Comparison of ENCODE assay signal across 33 cellular contexts in genomic region chr19:3441986-3442329, GRCh38. TPM values are rescaled to one million over a fixed set of nuclear protein-coding genes. Genes with fewer than 3 reads are reported as not detected.
DNase-seq lines count a peak whose midpoint lies in the region; ATAC-seq, FAIRE-seq and TF ChIP-seq lines count a peak whose summit lies in the region.
"Had no signal": no experiment of that assay in that cellular context is flagged by ENCODE, and none has a peak within 500 bp of the region (broad histone marks: within the 10 kb centered on the region; RNA-seq: fewer than 3 reads in every experiment).

No MANE protein-coding gene starts in this region.

- no peak overlapping the region for H3K4me2 ChIP-seq in K562 (ENCODE audit: insufficient read depth, low read length)

- WGBS in heart left ventricle, 4 donors: 72 to 82% (median 77%) methylated on average over 14 of the region's 14 CpGs
- 64% methylated on average over 14 of the region's 14 CpGs for WGBS in right cardiac atrium
- WGBS in K562 (ENCODE audit: insufficient coverage, low coverage, missing lambda C conversion rate): 97% methylated on average over 13 of the region's 14 CpGs
- 66 to 79% (median 67%) methylated on average over 14 of the region's 14 CpGs for WGBS in psoas muscle, 3 donors
- 57 to 60% methylated on average over 14 of the region's 14 CpGs for WGBS in tibial nerve, 2 donors

- TF ChIP-seq RAD21 in K562 (CRISPR knock-in tag; conservative IDR thresholded peaks at IDR 0.05 in 1 of 2, IDR thresholded peaks at IDR 0.05 in 1 of 2): no peak

- no TSS peak for BruUV-seq in K562 (replicated peaks; lab: Mats Ljungman, UMichigan)

- H3K9me1 ChIP-seq in K562 (ENCODE audit: control insufficient read depth, insufficient read depth, low read length): no peaks in the 10 kb centered on the region

- H3K9ac ChIP-seq in K562 (ENCODE audit: insufficient read depth in 1 of 2, low read depth in 2 of 2, low read length in 2 of 2): no peak overlapping the region
- H3K9ac ChIP-seq: GM23248 had no signal

- peaks cover 0 to 61% (median 44%) of the 10 kb centered on the region in 9 donors for H3K36me3 ChIP-seq in heart left ventricle
- peaks cover 84% of the 10 kb centered on the region for H3K36me3 ChIP-seq in K562 (ENCODE audit: control insufficient read depth, insufficient read depth, low read length)
- peaks cover 0 to 68% of the 10 kb centered on the region in 2 donors for H3K36me3 ChIP-seq in psoas muscle (ENCODE audit: insufficient read depth in 1 of 2, low read depth in 1 of 2)
- H3K36me3 ChIP-seq in tibial nerve: peaks cover 0 to 57% (median 0%) of the 10 kb centered on the region in 3 donors

- H3K27me3 ChIP-seq in heart left ventricle (no peaks in the 10 kb centered on the region), right cardiac atrium (ENCODE audit: control insufficient read depth, insufficient read depth) (no peaks in the 10 kb centered on the region), K562 (ENCODE audit: control insufficient read depth in 2 of 2, insufficient read depth in 2 of 2, low read length in 2 of 2) (no peaks in the 10 kb centered on the region), psoas muscle (ENCODE audit: insufficient read depth in 3 of 3, low read length in 2 of 3) (no peaks in the 10 kb centered on the region), tibial nerve (no peaks in the 10 kb centered on the region), foreskin keratinocyte (no peaks in the 10 kb centered on the region)

- no peak for DNase-seq in heart left ventricle
- DNase-seq in right cardiac atrium: no peak
- no peak for DNase-seq in K562 (ENCODE audit: extremely low read depth in 1 of 4, low spot score in 3 of 4)
- no peak for DNase-seq in psoas muscle
- no peak for DNase-seq in tibial nerve (ENCODE audit: low spot score in 2 of 2)
- DNase-seq in foreskin keratinocyte: no peak
- DNase-seq in glomerular visceral epithelial cell (ENCODE audit: extremely low spot score): no peak
- DNase-seq in NK-92 (lab: John Stamatoyannopoulos, UW; ENCODE audit: unreplicated experiment): no peak
- DNase-seq: 8988T; activated CD4-positive, alpha-beta T cell treated with anti-CD3 and anti-CD28 coated beads, Interleukin-2, amount 50 U/mL, for 1 hour; activated CD8-positive, alpha-beta memory T cell treated with anti-CD3 and anti-CD28 coated beads, Interleukin-2, amount 10 ng/mL, durations not matched to agents 7 days and 5 days; activated naive CD4-positive, alpha-beta T cell treated with anti-CD3 and anti-CD28 coated beads, Interleukin-2, amount 50 U/mL, for 16 hours; cortex of kidney; glutamatergic neuron; GM23248; Karpas-422; left colon; MV-4-11; NCI-H1694 treated with DMSO at 0.1 percent for 48 hours; NCI-H2171 treated with DMSO at 0.1 percent for 48 hours; NCI-H526; nucleus accumbens; stimulated activated CD4-positive, alpha-beta T cell treated with anti-CD3 and anti-CD28 coated beads, Interleukin-4, amount 100 ng/mL, for 4 hours; stimulated activated naive CD4-positive, alpha-beta T cell; trophoblast cell had no signal

- H3K4me3 ChIP-seq in heart left ventricle (no peak overlapping the region), right cardiac atrium (ENCODE audit: low read length) (no peak overlapping the region), K562 (no peak overlapping the region), psoas muscle (no peak overlapping the region), tibial nerve (no peak overlapping the region)
- H3K4me3 ChIP-seq: GM23248 had no signal

- peaks cover 5% of the 10 kb centered on the region for H4K20me1 ChIP-seq in K562 (replicated peaks; ENCODE audit: control insufficient read depth, insufficient read depth, low read length)

- FAIRE-seq in K562 (lab: Jason Lieb, UNC): no peak
- FAIRE-seq: HTR-8/SVneo had no signal

- H3K27ac ChIP-seq in heart left ventricle (peak overlapping the region in 7 of 12 donors; percentile 9 to 58 (median 22)), right cardiac atrium (ENCODE audit: low read length) (no peak overlapping the region), K562 (ENCODE audit: extremely low read depth, low read depth, low read length) (no peak overlapping the region), psoas muscle (peak overlapping the region; percentile 71), tibial nerve (peak overlapping the region; percentile 19 to 72 (median 46)), foreskin keratinocyte (no peak overlapping the region)
- H3K27ac ChIP-seq: GM23248 had no signal

- no peak overlapping the region for H2AFZ ChIP-seq in K562 (ENCODE audit: low read depth, low read length)
- H2AFZ ChIP-seq: GM23248 had no signal

- H3K9me3 ChIP-seq in heart left ventricle (no peaks in the 10 kb centered on the region), right cardiac atrium (ENCODE audit: control insufficient read depth, low read length) (no peaks in the 10 kb centered on the region), K562 (replicated peaks; ENCODE audit: control insufficient read depth, insufficient read depth, low read depth, low read length) (no peaks in the 10 kb centered on the region), psoas muscle (no peaks in the 10 kb centered on the region), tibial nerve (no peaks in the 10 kb centered on the region)

- peaks cover 35% of the 10 kb centered on the region for H3K79me2 ChIP-seq in K562 (ENCODE audit: control insufficient read depth, insufficient read depth, low read length)

- TF ChIP-seq EP300 in K562 (IDR thresholded peaks at IDR 0.05; ENCODE audit: low read length) (no peak), tibial nerve (IDR thresholded peaks at IDR 0.05) (no peak)

- intact Hi-C loops in heart left ventricle (cut with DNase I): no loop called here
- intact Hi-C loops in right cardiac atrium (cut with DNase I): no loop called here
- intact Hi-C loops in K562 (cut with micrococcal nuclease): no loop called here
- intact Hi-C loops in psoas muscle (cut with DNase I): no loop called here

- TF ChIP-seq CTCF in heart left ventricle (IDR thresholded peaks at IDR 0.05) (no peak), K562 (IDR thresholded peaks at IDR 0.05 in 2 of 3, conservative IDR thresholded peaks at IDR 0.05 in 1 of 3; ENCODE audit: insufficient read depth in 2 of 3, low read depth in 1 of 3, low read length in 3 of 3) (no peak), psoas muscle (IDR thresholded peaks at IDR 0.05) (no peak), tibial nerve (IDR thresholded peaks at IDR 0.05) (no peak), foreskin keratinocyte (conservative IDR thresholded peaks at IDR 0.05) (no peak)

- in situ Hi-C loops in K562 (cut with MboI): no loop called here

- ATAC-seq in heart left ventricle: no peak
- no peak for ATAC-seq in right cardiac atrium
- no peak for ATAC-seq in K562
- peak; percentile 2 to 11 (median 6) for ATAC-seq in psoas muscle
- no peak for ATAC-seq in foreskin keratinocyte
- ATAC-seq: activated CD8-positive, alpha-beta memory T cell treated with anti-CD3 and anti-CD28 coated beads, Interleukin-2, amount 10 ng/mL, durations not matched to agents 7 days and 5 days; left colon had no signal

- H3K4me1 ChIP-seq in heart left ventricle: peaks cover 9 to 47% (median 32%) of the 10 kb centered on the region in 12 donors
- H3K4me1 ChIP-seq in right cardiac atrium (ENCODE audit: control insufficient read depth, insufficient read depth, low read length): peaks cover 12% of the 10 kb centered on the region
- peaks cover 0 to 18% of the 10 kb centered on the region in 2 experiments; a peak in 2 of 5 replicates for H3K4me1 ChIP-seq in K562 (replicated peaks in 1 of 2; ENCODE audit: control insufficient read depth in 2 of 2, insufficient read depth in 2 of 2, low read length in 2 of 2)
- H3K4me1 ChIP-seq in psoas muscle: peaks cover 55% of the 10 kb centered on the region
- H3K4me1 ChIP-seq in tibial nerve: peaks cover 0 to 60% (median 20%) of the 10 kb centered on the region in 4 donors
- H3K4me1 ChIP-seq in foreskin keratinocyte: no peaks in the 10 kb centered on the region

- POLR2A ChIA-PET in K562 (lab: Yijun Ruan, JAX): interaction anchor here (0.9 kb wide), 1 partner anchor 65 kb away, joined by 3 read pairs; no protein-coding TSS in a partner anchor

- TF ChIP-seq POLR2A in heart left ventricle (IDR thresholded peaks at IDR 0.05): no peak
- TF ChIP-seq POLR2A in K562 (conservative IDR thresholded peaks at IDR 0.05): no peak
- TF ChIP-seq POLR2A in tibial nerve (IDR thresholded peaks at IDR 0.05): no peak

- CTCF ChIA-PET in K562 (lab: Yijun Ruan, JAX; ENCODE audit: low intra/inter-chr PET ratio): interaction anchor here (1.0 kb wide), 1 partner anchor 115 kb away, joined by 4 read pairs; no protein-coding TSS in a partner anchor

RNA-seq across cellular contexts. Expression of gene SMIM24, which starts 38.4 kb away (rescaled TPM):
- total RNA-seq in heart left ventricle: not detected
- under 1 TPM in 1 of 2 donors, not detected in 1; 0.15 TPM for polyA plus RNA-seq in heart left ventricle
- total RNA-seq in right cardiac atrium: not detected
- not detected for polyA plus RNA-seq in right cardiac atrium
- total RNA-seq in K562 (2011; cell fraction: chromatin; rRNA removed; ENCODE audit: low replicate concordance): 2.1 and 3.1 TPM in 2 replicates
- 3.2 and 3.8 TPM in 2 replicates for total RNA-seq in K562 (2011; cell fraction: nucleolus; rRNA removed)
- total RNA-seq in K562 (2011; cell fraction: nucleoplasm; rRNA removed): 3.5 and 8.2 TPM in 2 replicates
- 0.45 and 1.2 TPM in 2 replicates for total RNA-seq in K562 (2014; rRNA removed)
- total RNA-seq in K562 (2014; rRNA removed; fragmentation: Illumina TruSeq; extraction: Trizol): 0.73 and 1.1 TPM in 2 replicates
- not detected in 2 replicates for total RNA-seq in K562 (2015; rRNA removed; fragmentation: Illumina TruSeq; extraction: Trizol)
- total RNA-seq in K562 (2021): 1.1 and 1.4 TPM in 2 replicates
- polyA plus RNA-seq in K562 (2011; rRNA removed): 12.3 and 12.9 TPM in 2 replicates
- 9.2 and 18.1 TPM in 2 replicates for polyA plus RNA-seq in K562 (2011; cell fraction: cytosol; rRNA removed)
- 3.3 and 7.5 TPM in 2 replicates for polyA plus RNA-seq in K562 (2011; cell fraction: nucleus; rRNA removed)
- 2.3 and 5.3 TPM in 2 replicates for polyA plus RNA-seq in K562 (2012)
- 2.9 and 3.0 TPM in 2 replicates for polyA plus RNA-seq in K562 (2014; fragmentation: Illumina TruSeq; extraction: Trizol)
- polyA plus RNA-seq in K562 (2014; fragmentation: Nextera tagmentation; extraction: Ambion mirVana): 1 to 10 TPM in 1 of 2 experiments, under 1 TPM in 1; 0.86 to 1.8 TPM
- polyA plus RNA-seq in K562 (2014; rRNA removed): 0.77 and 1.6 TPM in 2 replicates
- 3.8 and 4.3 TPM in 2 replicates for polyA minus RNA-seq in K562 (2011; rRNA and poly(A)+ RNA removed)
- polyA minus RNA-seq in K562 (2011; cell fraction: cytosol; rRNA and poly(A)+ RNA removed): 2.2 and 5.2 TPM in 2 replicates
- 1.7 TPM in 1 of 2 replicates, not detected in the other for polyA minus RNA-seq in K562 (2011; cell fraction: nucleus; rRNA and poly(A)+ RNA removed)
- not detected for total RNA-seq in psoas muscle
- under 1 TPM; 0.10 to 0.53 (median 0.49) TPM for polyA plus RNA-seq in psoas muscle
- not detected for total RNA-seq in tibial nerve
- not detected in 2 replicates for total RNA-seq in foreskin keratinocyte
- 0.08 TPM in 1 of 2 replicates, not detected in the other for polyA plus RNA-seq in foreskin keratinocyte
- total RNA-seq: activated T-helper 1 cell treated with anti-CD3 and anti-CD28 coated beads, Interleukin-12 subunit alpha, Interleukin-12 subunit beta, Interleukin-2, Interleukin-4 antibody, amounts not matched to agents 30 ng/mL and 10 ng/mL and 1 ng/mL, durations not matched to agents 14 hours and 24 hours and 36 hours; cardiac septum; endodermal cell; fibroblast of lung; GM23248; RPMI7951 had no signal
- polyA plus RNA-seq: fibroblast of lung, GM23248 had no signal

RNA-seq across cellular contexts. Expression of gene SMIM44, which starts 41.3 kb away (rescaled TPM):
- total RNA-seq in heart left ventricle (not detected), right cardiac atrium (not detected), K562 (2014; rRNA removed) (not detected in 2 replicates), K562 (2014; rRNA removed; fragmentation: Illumina TruSeq; extraction: Trizol) (not detected in 2 replicates), K562 (2015; rRNA removed; fragmentation: Illumina TruSeq; extraction: Trizol) (not detected in 2 replicates), K562 (2021) (not detected in 2 replicates), psoas muscle (not detected), tibial nerve (not detected), foreskin keratinocyte (not detected in 2 replicates)
- polyA plus RNA-seq in heart left ventricle (not detected), right cardiac atrium (not detected), K562 (2011; rRNA removed) (not detected in 2 replicates), K562 (2014; fragmentation: Illumina TruSeq; extraction: Trizol) (not detected in 2 replicates), K562 (2014; fragmentation: Nextera tagmentation; extraction: Ambion mirVana) (not detected), K562 (2014; rRNA removed) (not detected in 2 replicates), psoas muscle (not detected), foreskin keratinocyte (not detected in 2 replicates)
- not detected in 2 replicates for total RNA-seq in K562 (2011; cell fraction: chromatin; rRNA removed; ENCODE audit: low replicate concordance)
- not detected in 2 replicates for total RNA-seq in K562 (2011; cell fraction: nucleolus; rRNA removed)
- total RNA-seq in K562 (2011; cell fraction: nucleoplasm; rRNA removed): not detected in 2 replicates
- polyA plus RNA-seq in K562 (2011; cell fraction: cytosol; rRNA removed): not detected in 2 replicates
- not detected in 2 replicates for polyA plus RNA-seq in K562 (2011; cell fraction: nucleus; rRNA removed)
- polyA plus RNA-seq in K562 (2012): not detected in 2 replicates
- not detected in 2 replicates for polyA minus RNA-seq in K562 (2011; rRNA and poly(A)+ RNA removed)
- not detected in 2 replicates for polyA minus RNA-seq in K562 (2011; cell fraction: cytosol; rRNA and poly(A)+ RNA removed)
- not detected in 2 replicates for polyA minus RNA-seq in K562 (2011; cell fraction: nucleus; rRNA and poly(A)+ RNA removed)
- total RNA-seq: activated CD8-positive, alpha-beta memory T cell treated with anti-CD3 and anti-CD28 coated beads, Interleukin-2, amount 10 ng/mL, durations not matched to agents 7 days and 5 days; activated T-helper 1 cell treated with anti-CD3 and anti-CD28 coated beads, Interleukin-12 subunit alpha, Interleukin-12 subunit beta, Interleukin-2, Interleukin-4 antibody, amounts not matched to agents 30 ng/mL and 10 ng/mL and 1 ng/mL, durations not matched to agents 14 hours and 24 hours and 36 hours; cardiac septum; endodermal cell; fibroblast of lung; G401; GM23248; mesenteric fat pad; RPMI7951 had no signal
- polyA plus RNA-seq: fibroblast of lung, GM23248 had no signal

RNA-seq across cellular contexts. Expression of gene DOHH, which starts 58.5 kb away (rescaled TPM):
- 10 to 100 TPM in 5 of 9 donors, 1 to 10 TPM in 4; 7.4 to 32.3 (median 10.1) TPM for total RNA-seq in heart left ventricle
- polyA plus RNA-seq in heart left ventricle: 10 to 100 TPM; 17.9 to 34.3 TPM
- total RNA-seq in right cardiac atrium: 10 to 100 TPM in 3 of 4 donors, 1 to 10 TPM in 1; 9.8 to 14.2 (median 11.4) TPM
- 14.8 TPM for polyA plus RNA-seq in right cardiac atrium
- total RNA-seq in K562 (2011; cell fraction: chromatin; rRNA removed; ENCODE audit: low replicate concordance): 1.7 and 7.3 TPM in 2 replicates
- total RNA-seq in K562 (2011; cell fraction: nucleolus; rRNA removed): 15.4 and 16.5 TPM in 2 replicates
- total RNA-seq in K562 (2011; cell fraction: nucleoplasm; rRNA removed): 6.7 and 6.9 TPM in 2 replicates
- 47.2 and 58.7 TPM in 2 replicates for total RNA-seq in K562 (2014; rRNA removed)
- total RNA-seq in K562 (2014; rRNA removed; fragmentation: Illumina TruSeq; extraction: Trizol): 1.1 and 1.8 TPM in 2 replicates
- total RNA-seq in K562 (2015; rRNA removed; fragmentation: Illumina TruSeq; extraction: Trizol): 10.4 and 10.6 TPM in 2 replicates
- total RNA-seq in K562 (2021): 21.4 and 31.0 TPM in 2 replicates
- 5.1 and 6.3 TPM in 2 replicates for polyA plus RNA-seq in K562 (2011; rRNA removed)
- 7.6 and 28.6 TPM in 2 replicates for polyA plus RNA-seq in K562 (2011; cell fraction: cytosol; rRNA removed)
- polyA plus RNA-seq in K562 (2011; cell fraction: nucleus; rRNA removed): 4.8 and 12.7 TPM in 2 replicates
- polyA plus RNA-seq in K562 (2012): 15.9 and 28.3 TPM in 2 replicates
- 1.2 and 8.2 TPM in 2 replicates for polyA plus RNA-seq in K562 (2014; fragmentation: Illumina TruSeq; extraction: Trizol)
- under 1 TPM; 0.14 to 0.15 TPM for polyA plus RNA-seq in K562 (2014; fragmentation: Nextera tagmentation; extraction: Ambion mirVana)
- 31.2 and 32.8 TPM in 2 replicates for polyA plus RNA-seq in K562 (2014; rRNA removed)
- 1.1 and 2.0 TPM in 2 replicates for polyA minus RNA-seq in K562 (2011; rRNA and poly(A)+ RNA removed)
- 10.9 and 15.2 TPM in 2 replicates for polyA minus RNA-seq in K562 (2011; cell fraction: cytosol; rRNA and poly(A)+ RNA removed)
- polyA minus RNA-seq in K562 (2011; cell fraction: nucleus; rRNA and poly(A)+ RNA removed): 5.5 and 6.3 TPM in 2 replicates
- total RNA-seq in psoas muscle: 10 to 100 TPM; 11.5 to 21.8 (median 17.1) TPM
- 10 to 100 TPM; 22.3 to 54.3 (median 45.3) TPM for polyA plus RNA-seq in psoas muscle
- 10 to 100 TPM; 19.7 to 30.3 (median 23.0) TPM for total RNA-seq in tibial nerve
- total RNA-seq in foreskin keratinocyte: 12.3 and 12.6 TPM in 2 replicates
- 17.2 and 17.8 TPM in 2 replicates for polyA plus RNA-seq in foreskin keratinocyte

Comparison
In these comparisons a context has a peak if more than half of its experiments do, and no peak if none do; other contexts are left out.
1. H3K27ac ChIP-seq: peak in heart left ventricle (7 of 12), psoas muscle (single experiment) and tibial nerve (4 of 4); none in right cardiac atrium (single experiment), K562 (single experiment) and foreskin keratinocyte (single experiment).
2. ATAC-seq: peak in psoas muscle (4 of 4); none in heart left ventricle (0 of 4), right cardiac atrium (0 of 2), K562 (single experiment) and foreskin keratinocyte (single experiment).